15 cellular contexts compared by ENCODE assay signal in the genomic region with DNA sequence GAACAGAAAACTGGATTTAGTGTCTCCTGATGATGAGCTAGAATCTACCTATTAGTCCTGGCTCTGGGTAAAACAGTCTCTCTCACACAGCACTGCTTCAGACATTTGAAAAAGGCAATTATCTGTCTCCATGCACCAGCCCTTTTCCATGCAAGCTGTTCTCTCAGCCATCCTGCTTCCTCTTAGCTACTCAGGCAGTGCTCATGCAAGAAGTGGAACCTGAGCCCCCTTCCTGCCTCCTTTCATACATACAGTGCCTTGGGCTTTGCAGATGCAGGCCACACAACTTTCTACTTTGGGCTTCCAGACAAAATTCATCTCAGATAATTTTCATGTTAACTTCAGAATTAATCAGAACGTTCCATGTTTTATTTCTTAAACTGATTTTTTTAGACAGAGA.
"Had no signal": no experiment of that assay in that cellular context is flagged by ENCODE, and none has a peak within 500 bp of the region (broad histone marks: within the 10 kb centered on the region; RNA-seq: fewer than 3 reads in every experiment).

No MANE protein-coding gene starts in this region.

- DNase-seq: activated B cell treated with CpG ODN at 0.5 μM for 24 hours; activated CD4-positive, alpha-beta T cell treated with anti-CD3 and anti-CD28 coated beads, Interleukin-2, amount 10 ng/mL, durations not matched to agents 24 days and 14 days; activated CD8-positive, alpha-beta memory T cell treated with anti-CD3 and anti-CD28 coated beads, Interleukin-2, amount 50 U/mL, for 48 hours; activated naive CD8-positive, alpha-beta T cell treated with anti-CD3 and anti-CD28 coated beads for 36 hours; amygdala; cerebellar nuclear complex; effector CD8-positive, alpha-beta T cell; esophagus squamous epithelium; hypothalamus; pancreas; transverse colon had no signal

- H3K4me1 ChIP-seq: esophagus squamous epithelium, transverse colon had no signal

- H3K9me3 ChIP-seq: esophagus squamous epithelium, pancreas, transverse colon had no signal

- H3K4me3 ChIP-seq: esophagus squamous epithelium, lung, pancreas, transverse colon had no signal

- H3K27me3 ChIP-seq: esophagus squamous epithelium, pancreas, transverse colon had no signal

- ATAC-seq: sciatic nerve had no signal

- H3K27ac ChIP-seq: esophagus squamous epithelium, pancreas, transverse colon had no signal

- FAIRE-seq: endothelial cell of umbilical vein, pancreas, TTC549 had no signal
